ENCODE assay signal across 8 cellular contexts in genomic region chr6:27836783-27837635, GRCh38.
DNase-seq lines count a peak whose midpoint lies in the region; ATAC-seq and TF ChIP-seq lines count a peak whose summit lies in the region.

No MANE protein-coding gene starts in this region.

- TF ChIP-seq POLR2A in Raji (IDR thresholded peaks at IDR 0.05; ENCODE audit: insufficient read depth, low read depth, low read length) = peak; percentile 60; the same call in 1 of the 2 replicates
- peak in 1 of 2 donors; percentile 6 for TF ChIP-seq POLR2A in heart left ventricle (IDR thresholded peaks at IDR 0.05)

- ATAC-seq in GM21825 (IDR thresholded peaks at IDR 0.05; ENCODE audit: unreplicated experiment) (peak; percentile 33), heart left ventricle (peak; percentile 43 to 73 (median 66)), HG03565 (IDR thresholded peaks at IDR 0.05; ENCODE audit: unreplicated experiment) (no peak)

- H3K36me3 ChIP-seq in heart left ventricle = peaks cover 0 to 8% (median 0%) of the 10 kb centered on the region in 9 donors

- peak overlapping the region; percentile 62 to 87 (median 76) for H3K4me3 ChIP-seq in heart left ventricle

- H3K36me3 Mint-ChIP-seq in activated naive CD8-positive, alpha-beta T cell treated with anti-CD3 and anti-CD28 coated beads for 36 hours = peaks cover 5% of the 10 kb centered on the region

- H3K4me1 ChIP-seq in heart left ventricle = peaks cover 0 to 34% (median 20%) of the 10 kb centered on the region in 12 donors

- peak overlapping the region; percentile 88 to 98 (median 95) for H3K27ac ChIP-seq in heart left ventricle

- WGBS in heart left ventricle, 4 donors = 0 to 2% (median 1%) methylated on average over 25 of the region's 25 CpGs

- H3K27me3 Mint-ChIP-seq in activated naive CD8-positive, alpha-beta T cell treated with anti-CD3 and anti-CD28 coated beads for 36 hours = peaks cover 7% of the 10 kb centered on the region

- intact Hi-C loops in heart left ventricle (cut with DNase I) = loop anchor here in 3 of 10 donors (5.0 to 10.0 kb wide), 4 partner anchors 35 to 1812 kb away; partner anchors contain the start of gene ZSCAN31 (in 1 of the 3)

- DNase-seq in DMS79 (lab: John Stamatoyannopoulos, UW) (peak; percentile 61), MV-4-11 (lab: John Stamatoyannopoulos, UW) (peak; percentile 88), heart left ventricle (peak in 4 of 5 donors; percentile 36 to 51 (median 46)), pons (ENCODE audit: low spot score) (peak; percentile 87)
- DNase-seq in activated naive CD8-positive, alpha-beta T cell treated with anti-CD3 and anti-CD28 coated beads for 36 hours = peak; percentile 68

- no peak overlapping the region for H3K27ac Mint-ChIP-seq in activated naive CD8-positive, alpha-beta T cell treated with anti-CD3 and anti-CD28 coated beads for 36 hours

- no peak for TF ChIP-seq CTCF in heart left ventricle (IDR thresholded peaks at IDR 0.05)

- peaks cover 27% of the 10 kb centered on the region for H3K4me1 Mint-ChIP-seq in activated naive CD8-positive, alpha-beta T cell treated with anti-CD3 and anti-CD28 coated beads for 36 hours

- H3K27me3 ChIP-seq in heart left ventricle = no peaks in the 10 kb centered on the region

- H3K9me3 ChIP-seq in heart left ventricle = no peaks in the 10 kb centered on the region

- no peaks in the 10 kb centered on the region for H3K9me3 Mint-ChIP-seq in activated naive CD8-positive, alpha-beta T cell treated with anti-CD3 and anti-CD28 coated beads for 36 hours

- H3K4me3 Mint-ChIP-seq in activated naive CD8-positive, alpha-beta T cell treated with anti-CD3 and anti-CD28 coated beads for 36 hours = no peak overlapping the region
